Comparison of ENCODE assay signal across 1 cellular context in the genomic region with DNA sequence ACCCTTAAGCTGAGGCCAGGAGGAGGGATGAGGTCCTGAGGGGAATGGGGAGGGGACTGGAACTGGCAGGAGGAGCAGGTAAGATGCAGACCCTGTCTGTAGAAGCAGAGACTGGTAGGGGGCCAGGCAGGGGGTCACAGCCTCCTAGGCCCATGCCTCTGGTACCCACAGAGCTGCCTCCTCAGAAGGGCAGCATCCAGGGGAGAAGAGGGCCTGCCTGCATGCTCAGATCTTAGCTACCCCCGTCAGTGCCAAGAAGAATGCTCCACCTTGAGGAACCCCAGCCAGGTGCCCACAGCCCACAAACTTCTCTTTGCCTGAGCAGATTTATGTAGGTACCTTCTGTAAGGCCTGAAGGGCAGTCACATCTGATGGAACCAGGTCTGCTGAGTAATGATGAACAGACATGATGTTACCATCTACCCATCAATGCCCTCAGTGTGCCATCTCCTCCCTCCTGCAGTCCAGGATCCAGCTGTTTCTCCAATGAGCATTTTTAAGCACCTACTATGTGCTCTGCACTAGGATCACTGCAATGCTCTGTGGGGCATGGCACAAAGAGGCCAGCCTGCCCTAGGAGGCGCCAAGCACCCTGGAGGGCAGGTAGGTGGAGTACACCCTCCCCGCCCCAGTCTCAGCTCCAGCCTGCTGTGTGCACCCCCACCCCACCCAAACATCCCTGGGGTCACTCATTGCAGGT.
TF ChIP-seq lines count a peak whose summit lies in the region.

No MANE protein-coding gene starts in this region.

TF ChIP-seq in SK-N-SH treated with all-trans-retinoic acid at 6 μM for 48 hours, 23 proteins besides CTCF, POLR2A, EP300 and RAD21 (continued from another document):
- TF ChIP-seq TSHZ2 (CRISPR knock-in tag; IDR thresholded peaks at IDR 0.05): no peak
- no peak for TF ChIP-seq ARNTL (CRISPR knock-in tag; IDR thresholded peaks at IDR 0.05; ENCODE audit: borderline replicate concordance, low read depth)
